9 cellular contexts compared by ENCODE assay signal in the genomic region with DNA sequence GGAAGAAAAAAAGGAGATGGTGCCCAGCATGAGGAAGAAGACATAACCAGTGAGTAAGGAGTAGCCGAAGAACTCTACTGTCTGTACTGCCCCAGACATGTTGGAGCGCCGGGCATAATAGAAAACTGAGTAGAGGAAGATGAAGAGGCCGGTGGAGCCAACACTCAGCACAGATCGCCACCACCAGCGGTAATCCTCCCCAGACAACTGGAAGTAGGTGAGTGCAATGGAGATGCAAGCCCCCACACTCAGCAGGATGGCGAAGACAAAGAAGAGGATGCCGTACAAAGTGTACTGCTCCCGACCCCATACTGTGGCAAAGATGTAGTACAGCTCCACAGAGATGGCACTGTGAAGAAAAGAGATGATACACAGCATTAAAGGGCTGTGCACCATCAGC. TPM values are rescaled to one million over a fixed set of nuclear protein-coding genes. Genes with fewer than 3 reads are reported as not detected.
DNase-seq lines count a peak whose midpoint lies in the region; ATAC-seq and TF ChIP-seq lines count a peak whose summit lies in the region.
"Had no signal": no experiment of that assay in that cellular context is flagged by ENCODE, and none has a peak within 500 bp of the region (broad histone marks: within the 10 kb centered on the region; RNA-seq: fewer than 3 reads in every experiment).

No MANE protein-coding gene starts in this region.

- H3K9me3 Mint-ChIP-seq in activated CD4-positive, alpha-beta T cell treated with anti-CD3 and anti-CD28 coated beads for 36 hours (ENCODE audit: low read depth): no peaks in the 10 kb centered on the region

- peak overlapping the region; percentile 19; the same call in 1 of the 2 replicates for H2AFZ ChIP-seq in OCI-LY7 (ENCODE audit: low read length)

- H3K9me3 ChIP-seq in OCI-LY7 (ENCODE audit: low read length) (no peaks in the 10 kb centered on the region), esophagus muscularis mucosa (no peaks in the 10 kb centered on the region), gastrocnemius medialis (no peaks in the 10 kb centered on the region)
- H3K9me3 ChIP-seq: mucosa of descending colon had no signal

- DNase-seq in activated CD4-positive, alpha-beta T cell treated with anti-CD3 and anti-CD28 coated beads for 36 hours: no peak
- DNase-seq in activated CD4-positive, alpha-beta T cell treated with anti-CD3 and anti-CD28 coated beads, Interleukin-2, amount 50 U/mL, for 4 hours: no peak
- DNase-seq in OCI-LY7 (ENCODE audit: low spot score) (no peak), esophagus muscularis mucosa (ENCODE audit: extremely low spot score) (no peak), gastrocnemius medialis (no peak), NCI-H1694 (lab: John Stamatoyannopoulos, UW) (no peak)
- no peak for DNase-seq in stimulated activated naive CD8-positive, alpha-beta T cell treated with anti-CD3 and anti-CD28 coated beads, Interleukin-15, Interleukin-2, amounts not matched to agents 100 U/mL and 50 U/mL, for 24 hours

- intact Hi-C loops in activated CD4-positive, alpha-beta T cell treated with anti-CD3 and anti-CD28 coated beads for 36 hours (cut with DNase I, micrococcal nuclease): loop anchor here in 1 of 2 experiments (1.0 to 2.0 kb wide), 3 partner anchors 17 to 75 kb away; partner anchors contain the start of genes DCAF11, NRL, REC8 and TINF2
- intact Hi-C loops in OCI-LY7 (cut with micrococcal nuclease; ENCODE audit: unreplicated experiment): loop anchor here (2.0 kb wide), 3 partner anchors 29 to 53 kb away; partner anchors contain the start of genes EMC9, IRF9 and TINF2
- intact Hi-C loops in esophagus muscularis mucosa (cut with DNase I): no loop called here
- intact Hi-C loops in gastrocnemius medialis (cut with DNase I; ENCODE audit: low total_unique reads): no loop called here

- H3K4me3 ChIP-seq in OCI-LY7 (ENCODE audit: low read depth, low read length, poor library complexity, severe bottlenecking) (peak overlapping the region; percentile 85), esophagus muscularis mucosa (no peak overlapping the region), gastrocnemius medialis (no peak overlapping the region)

- H3K4me3 Mint-ChIP-seq in activated CD4-positive, alpha-beta T cell treated with anti-CD3 and anti-CD28 coated beads for 36 hours: no peak overlapping the region

- H3K36me3 Mint-ChIP-seq in activated CD4-positive, alpha-beta T cell treated with anti-CD3 and anti-CD28 coated beads for 36 hours (ENCODE audit: low read depth): peaks cover 45% of the 10 kb centered on the region

- WGBS in esophagus muscularis mucosa: 92% methylated on average over 9 of the region's 9 CpGs

- POLR2A ChIA-PET in activated CD4-positive, alpha-beta T cell treated with anti-CD3 and anti-CD28 coated beads for 36 hours (lab: Charles Lee): interaction anchor here (0.6 to 1.3 kb wide), 4 partner anchors 21 to 54 kb away, joined by 3 to 10 read pairs (median 3); partner anchors contain the start of genes IRF9, PSME1 and TINF2
- POLR2A ChIA-PET in OCI-LY7 (lab: Charles Lee): interaction anchor here (1.5 kb wide), 1 partner anchor 28 kb away, joined by 5 read pairs; the partner anchor contains the start of gene IRF9

- H3K4me2 ChIP-seq in OCI-LY7 (ENCODE audit: low read length): peak overlapping the region; percentile 93

- peak overlapping the region; percentile 51 for H3K27ac Mint-ChIP-seq in activated CD4-positive, alpha-beta T cell treated with anti-CD3 and anti-CD28 coated beads for 36 hours

- H3K27me3 ChIP-seq in esophagus muscularis mucosa: no peaks in the 10 kb centered on the region
- H3K27me3 ChIP-seq in gastrocnemius medialis: no peaks in the 10 kb centered on the region

- ATAC-seq in activated CD4-positive, alpha-beta T cell treated with anti-CD3 and anti-CD28 coated beads for 36 hours: no peak
- ATAC-seq in gastrocnemius medialis (no peak), HG03196 (IDR thresholded peaks at IDR 0.05; ENCODE audit: unreplicated experiment) (no peak)
- ATAC-seq in stimulated activated naive CD8-positive, alpha-beta T cell treated with anti-CD3 and anti-CD28 coated beads, Interleukin-15, Interleukin-2, amounts not matched to agents 100 U/mL and 50 U/mL, for 24 hours: no peak

- H3K27me3 Mint-ChIP-seq in activated CD4-positive, alpha-beta T cell treated with anti-CD3 and anti-CD28 coated beads for 36 hours: no peaks in the 10 kb centered on the region

- no peak for TF ChIP-seq POLR2A in esophagus muscularis mucosa (IDR thresholded peaks at IDR 0.05; ENCODE audit: low read depth)
- no peak for TF ChIP-seq POLR2A in gastrocnemius medialis (IDR thresholded peaks at IDR 0.05)

- TF ChIP-seq EP300 in esophagus muscularis mucosa (IDR thresholded peaks at IDR 0.05): no peak

- TF ChIP-seq CTCF in OCI-LY7 (conservative IDR thresholded peaks at IDR 0.05; ENCODE audit: low read length) (no peak), esophagus muscularis mucosa (IDR thresholded peaks at IDR 0.05) (no peak), gastrocnemius medialis (IDR thresholded peaks at IDR 0.05 in 4 of 5, conservative IDR thresholded peaks at IDR 0.05 in 1 of 5) (no peak)

- no peaks in the 10 kb centered on the region for H4K20me1 ChIP-seq in OCI-LY7 (ENCODE audit: insufficient read depth, low read length)

- peaks cover 22% of the 10 kb centered on the region for H3K4me1 ChIP-seq in OCI-LY7 (ENCODE audit: insufficient read depth, low read length, poor library complexity, severe bottlenecking)
- peaks cover 22 to 51% (median 40%) of the 10 kb centered on the region in 4 donors for H3K4me1 ChIP-seq in esophagus muscularis mucosa
- H3K4me1 ChIP-seq in gastrocnemius medialis: peaks cover 17 to 20% of the 10 kb centered on the region in 2 donors

- CTCF ChIA-PET in activated CD4-positive, alpha-beta T cell treated with anti-CD3 and anti-CD28 coated beads for 36 hours (lab: Charles Lee): interaction anchor here (0.5 to 2.7 kb wide), 9 partner anchors 14 to 143 kb away, joined by 3 to 14 read pairs (median 7); partner anchors contain the start of genes CHMP4A, IRF9, TINF2 and TSSK4
- CTCF ChIA-PET in OCI-LY7 (lab: Charles Lee; ENCODE audit: unreplicated experiment): no interaction called here

- in situ Hi-C loops in gastrocnemius medialis (cut with MboI; ENCODE audit: low sequenced_read_pairs in 4 of 4): no loop called here

- H3K4me1 Mint-ChIP-seq in activated CD4-positive, alpha-beta T cell treated with anti-CD3 and anti-CD28 coated beads for 36 hours: peaks cover 46% of the 10 kb centered on the region

- peaks cover 13% of the 10 kb centered on the region; the same call in 1 of the 2 replicates for H3K79me2 ChIP-seq in OCI-LY7 (ENCODE audit: insufficient read depth, low read depth, low read length)

- H3K9me2 ChIP-seq in OCI-LY7 (ENCODE audit: insufficient read depth, low read length): no peaks in the 10 kb centered on the region

- no TSS peak for BruUV-seq in OCI-LY7 (replicated peaks; lab: Mats Ljungman, UMichigan)

- H3K36me3 ChIP-seq in OCI-LY7 (ENCODE audit: insufficient read depth, low read length) (peaks cover 55% of the 10 kb centered on the region), esophagus muscularis mucosa (peaks cover 40 to 65% (median 58%) of the 10 kb centered on the region in 4 donors), gastrocnemius medialis (peaks cover 0 to 51% of the 10 kb centered on the region in 2 donors)

- peak overlapping the region; percentile 26 for H3K27ac ChIP-seq in OCI-LY7 (ENCODE audit: low read depth, low read length, poor library complexity, severe bottlenecking)
- peak overlapping the region in 3 of 4 donors; percentile 35 to 89 (median 70) for H3K27ac ChIP-seq in esophagus muscularis mucosa (replicated peaks in 1 of 4)
- H3K27ac ChIP-seq in gastrocnemius medialis: peak overlapping the region; percentile 62 to 90 (median 84)

RNA-seq across cellular contexts. Expression of gene IPO4, which starts 0.8 kb away (rescaled TPM):
- total RNA-seq in activated CD4-positive, alpha-beta T cell treated with anti-CD3 and anti-CD28 coated beads for 36 hours: 10 to 100 TPM; 73.4 to 73.7 TPM
- 48.4 and 59.2 TPM in 2 replicates for total RNA-seq in OCI-LY7 (2014; rRNA removed; shearing (Covaris generic))
- total RNA-seq in OCI-LY7 (2022): 49.3 and 53.1 TPM in 2 replicates
- total RNA-seq in esophagus muscularis mucosa: 10 to 100 TPM; 12.9 to 41.6 (median 25.2) TPM
- 10 to 100 TPM; 35.7 to 73.2 (median 55.4) TPM for total RNA-seq in gastrocnemius medialis

RNA-seq across cellular contexts. Expression of gene TM9SF1, which starts 5.8 kb away (rescaled TPM):
- 10 to 100 TPM; 17.0 to 24.4 TPM for total RNA-seq in activated CD4-positive, alpha-beta T cell treated with anti-CD3 and anti-CD28 coated beads for 36 hours
- total RNA-seq in OCI-LY7 (2014; rRNA removed; shearing (Covaris generic)): 23.4 and 31.3 TPM in 2 replicates
- 23.1 and 27.8 TPM in 2 replicates for total RNA-seq in OCI-LY7 (2022)
- total RNA-seq in esophagus muscularis mucosa: 10 to 100 TPM; 27.0 to 44.6 (median 43.8) TPM
- 10 to 100 TPM; 31.4 to 46.4 (median 36.7) TPM for total RNA-seq in gastrocnemius medialis

RNA-seq across cellular contexts. Expression of gene TSSK4, which starts 16.0 kb away (rescaled TPM):
- under 1 TPM; 0.14 to 0.30 TPM for total RNA-seq in activated CD4-positive, alpha-beta T cell treated with anti-CD3 and anti-CD28 coated beads for 36 hours
- total RNA-seq in OCI-LY7 (2014; rRNA removed; shearing (Covaris generic)): not detected in 2 replicates
- total RNA-seq in OCI-LY7 (2022): 1.1 and 1.5 TPM in 2 replicates
- total RNA-seq in esophagus muscularis mucosa: under 1 TPM in 2 of 4 donors, not detected in 2; 0.57 to 0.58 TPM
- total RNA-seq in gastrocnemius medialis: not detected

RNA-seq across cellular contexts. Expression of gene REC8, which starts 17.6 kb away (rescaled TPM):
- 10 to 100 TPM; 25.6 to 27.7 TPM for total RNA-seq in activated CD4-positive, alpha-beta T cell treated with anti-CD3 and anti-CD28 coated beads for 36 hours
- 4.3 and 9.8 TPM in 2 replicates for total RNA-seq in OCI-LY7 (2014; rRNA removed; shearing (Covaris generic))
- total RNA-seq in OCI-LY7 (2022): 12.6 and 14.2 TPM in 2 replicates
- total RNA-seq in esophagus muscularis mucosa: 1 to 10 TPM; 4.6 to 5.9 (median 5.0) TPM
- total RNA-seq in gastrocnemius medialis: 1 to 10 TPM in 1 of 4 donors, under 1 TPM in 2, not detected in 1; 0.27 to 3.1 (median 0.82) TPM

RNA-seq across cellular contexts. Expression of gene CHMP4A, which starts 23.8 kb away (rescaled TPM):
- total RNA-seq in activated CD4-positive, alpha-beta T cell treated with anti-CD3 and anti-CD28 coated beads for 36 hours: 10 to 100 TPM; 48.8 to 73.0 TPM
- 48.5 and 65.7 TPM in 2 replicates for total RNA-seq in OCI-LY7 (2014; rRNA removed; shearing (Covaris generic))
- total RNA-seq in OCI-LY7 (2022) (67.6 and 72.9 TPM in 2 replicates), esophagus muscularis mucosa (100 to 1,000 TPM in 2 of 4 donors, 10 to 100 TPM in 2; 75.4 to 135 (median 94.9) TPM), gastrocnemius medialis (10 to 100 TPM; 13.6 to 29.8 (median 20.7) TPM)

Comparison
In these comparisons a context has a peak if more than half of its experiments do, and no peak if none do; other contexts are left out.
1. H3K27ac ChIP-seq: peak in every context shown above with its lines; median percentile 84 in gastrocnemius medialis; 70 in esophagus muscularis mucosa; 26 in OCI-LY7.